Comparison of ENCODE assay signal across 8 cellular contexts in the genomic region with DNA sequence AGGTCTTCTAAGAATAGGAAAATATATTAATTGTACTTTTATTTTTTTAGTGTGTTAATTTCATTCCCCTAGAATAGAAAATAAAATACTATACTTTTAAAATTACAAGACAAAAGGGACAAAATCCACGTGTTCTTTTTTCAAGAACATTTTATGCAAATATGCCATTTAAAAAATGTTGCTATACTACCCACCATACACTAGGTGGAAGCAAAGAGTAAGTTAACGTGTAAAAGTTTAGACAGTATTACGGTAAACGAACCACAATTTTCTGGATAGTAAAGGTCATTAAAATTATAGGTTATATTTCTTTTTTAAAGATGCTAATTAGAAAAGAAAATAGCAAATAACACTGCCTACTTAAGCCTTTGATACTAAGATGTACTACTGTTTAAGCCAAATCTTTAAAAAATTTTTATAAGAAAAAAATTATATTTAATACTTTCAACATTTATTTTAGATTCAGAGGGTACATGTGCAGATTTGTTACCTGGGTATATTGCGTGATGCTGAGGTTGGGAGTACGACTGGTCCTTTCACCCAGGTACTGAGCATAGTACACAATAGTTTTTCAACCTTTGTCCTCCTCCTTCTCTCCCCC.
DNase-seq lines count a peak whose midpoint lies in the region; FAIRE-seq and TF ChIP-seq lines count a peak whose summit lies in the region.

No MANE protein-coding gene starts in this region.

- no peaks in the 10 kb centered on the region for H3K79me2 ChIP-seq in Loucy (ENCODE audit: insufficient read depth, low read length)

- peaks cover 3% of the 10 kb centered on the region for H3K4me1 ChIP-seq in Loucy (ENCODE audit: insufficient read depth, low read length, poor library complexity, severe bottlenecking)
- no peaks in the 10 kb centered on the region for H3K4me1 ChIP-seq in vagina

- TF ChIP-seq CTCF in Loucy (conservative IDR thresholded peaks at IDR 0.05; ENCODE audit: low read length) (peak; percentile 73), WERI-Rb-1 (IDR thresholded peaks at IDR 0.05; ENCODE audit: low read depth, low read length) (peak; percentile 9; the same call in 1 of the 2 replicates), vagina (IDR thresholded peaks at IDR 0.05) (peak; percentile 8 to 54 (median 21))

- H3K36me3 ChIP-seq in Loucy (ENCODE audit: insufficient read depth, low read length) (no peaks in the 10 kb centered on the region), WERI-Rb-1 (no peaks in the 10 kb centered on the region), vagina (no peaks in the 10 kb centered on the region)

- H3F3A ChIP-seq in Loucy (ENCODE audit: low read depth): no peaks in the 10 kb centered on the region

- intact Hi-C loops in vagina (cut with DNase I): no loop called here

- DNase-seq in NCI-H2081 (lab: John Stamatoyannopoulos, UW): peak; percentile 43 to 53
- DNase-seq in NCI-H2081 treated with DMSO at 0.1 percent for 48 hours (lab: John Stamatoyannopoulos, UW): no peak
- no peak for DNase-seq in H54 (ENCODE audit: insufficient read length, low spot score)
- DNase-seq in WERI-Rb-1: no peak
- DNase-seq in iris pigment epithelial cell (ENCODE audit: low read depth): peak; percentile 33
- no peak for DNase-seq in vagina (ENCODE audit: extremely low spot score in 2 of 2)
- DNase-seq in hypothalamus (lab: John Stamatoyannopoulos, UW): no peak

- no peak overlapping the region for H2AFZ ChIP-seq in Loucy (ENCODE audit: low read length)

- H3K9ac ChIP-seq in Loucy (ENCODE audit: low read depth, low read length, poor library complexity, severe bottlenecking): no peak overlapping the region

- H3K27me3 ChIP-seq in Loucy (ENCODE audit: insufficient read depth, low read length, poor library complexity, severe bottlenecking): no peaks in the 10 kb centered on the region
- no peaks in the 10 kb centered on the region for H3K27me3 ChIP-seq in WERI-Rb-1 (ENCODE audit: insufficient read depth, low read depth, severe bottlenecking)
- H3K27me3 ChIP-seq in vagina: no peaks in the 10 kb centered on the region

- H3K9me2 ChIP-seq in Loucy (replicated peaks; ENCODE audit: low read depth, low read length): no peaks in the 10 kb centered on the region

- no peak overlapping the region for H3K4me2 ChIP-seq in Loucy (ENCODE audit: low read depth, low read length, poor library complexity, severe bottlenecking)

- TF ChIP-seq POLR2A in H54 (IDR thresholded peaks at IDR 0.05; ENCODE audit: low read depth, low read length) (no peak), vagina (IDR thresholded peaks at IDR 0.05) (no peak)

- H3K4me3 ChIP-seq in Loucy (ENCODE audit: low read length, poor library complexity, severe bottlenecking) (no peak overlapping the region), WERI-Rb-1 (ENCODE audit: low read depth, low read length) (no peak overlapping the region), vagina (no peak overlapping the region)

- no peaks in the 10 kb centered on the region for H3K9me3 ChIP-seq in Loucy (ENCODE audit: insufficient read depth, low read depth, low read length)
- H3K9me3 ChIP-seq in WERI-Rb-1 (ENCODE audit: severe bottlenecking): no peaks in the 10 kb centered on the region
- H3K9me3 ChIP-seq in vagina: no peaks in the 10 kb centered on the region

- H4K20me1 ChIP-seq in Loucy (ENCODE audit: insufficient read depth, low read length, poor library complexity, severe bottlenecking): no peaks in the 10 kb centered on the region

- no peak overlapping the region for H3K27ac ChIP-seq in WERI-Rb-1
- H3K27ac ChIP-seq in vagina: no peak overlapping the region

- peak; percentile 33 for FAIRE-seq in H54 (lab: Jason Lieb, UNC)

Comparison
In these comparisons a context has a peak if more than half of its experiments do, and no peak if none do; other contexts are left out.
1. DNase-seq: peak in NCI-H2081 (2 of 2) and iris pigment epithelial cell (single experiment); none in NCI-H2081 treated with DMSO at 0.1 percent for 48 hours (single experiment), H54 (single experiment), WERI-Rb-1 (single experiment), vagina (0 of 2) and hypothalamus (0 of 51).
2. CTCF ChIP-seq: peak in every context shown above with its lines; median percentile 73 in Loucy; 21 in vagina; 9 in WERI-Rb-1.